ENCODE assay signal across 18 cellular contexts in genomic region chr11:113077379-113077778, GRCh38.
"Had no signal": no experiment of that assay in that cellular context is flagged by ENCODE, and none has a peak within 500 bp of the region (broad histone marks: within the 10 kb centered on the region; RNA-seq: fewer than 3 reads in every experiment).

No MANE protein-coding gene starts in this region.

- ATAC-seq: esophagus mucosa; left lung; natural killer cell treated with Interleukin-12 subunit alpha and Interleukin-12 subunit beta and Interleukin-15 and Interleukin-18, amount 100 ng/mL, for 72 hours; right cardiac atrium had no signal

- H3K4me3 ChIP-seq: left lung, lung, neural progenitor cell, ovary, smooth muscle cell, suprapubic skin, thyroid gland, uterus had no signal

- H3K9me3 ChIP-seq: left lung, ovary, suprapubic skin, thyroid gland, uterus had no signal

- H3K27me3 ChIP-seq: left lung, neural progenitor cell, ovary, suprapubic skin, thyroid gland, uterus had no signal

- H3K27ac ChIP-seq: left lung, neural progenitor cell, ovary, suprapubic skin, thyroid gland, uterus had no signal

- H3K4me1 ChIP-seq: left lung, neural progenitor cell, suprapubic skin, thyroid gland, uterus had no signal

- H3K36me3 ChIP-seq: left lung, neural progenitor cell, ovary, suprapubic skin, thyroid gland, uterus had no signal

- DNase-seq: effector memory CD4-positive, alpha-beta T cell; islet precursor cell; left lung; mesenchymal stem cell; midbrain; nucleus accumbens; ovary; stimulated activated CD4-positive, alpha-beta T cell treated with anti-CD3 and anti-CD28 coated beads, Interleukin-2, amount 100 ng/mL, for 48 hours; stimulated activated naive CD4-positive, alpha-beta T cell treated with Interleukin-2 at 50 U/mL for 16 hours; thyroid gland; uterus had no signal
